8 cellular contexts compared by ENCODE assay signal in the genomic region with DNA sequence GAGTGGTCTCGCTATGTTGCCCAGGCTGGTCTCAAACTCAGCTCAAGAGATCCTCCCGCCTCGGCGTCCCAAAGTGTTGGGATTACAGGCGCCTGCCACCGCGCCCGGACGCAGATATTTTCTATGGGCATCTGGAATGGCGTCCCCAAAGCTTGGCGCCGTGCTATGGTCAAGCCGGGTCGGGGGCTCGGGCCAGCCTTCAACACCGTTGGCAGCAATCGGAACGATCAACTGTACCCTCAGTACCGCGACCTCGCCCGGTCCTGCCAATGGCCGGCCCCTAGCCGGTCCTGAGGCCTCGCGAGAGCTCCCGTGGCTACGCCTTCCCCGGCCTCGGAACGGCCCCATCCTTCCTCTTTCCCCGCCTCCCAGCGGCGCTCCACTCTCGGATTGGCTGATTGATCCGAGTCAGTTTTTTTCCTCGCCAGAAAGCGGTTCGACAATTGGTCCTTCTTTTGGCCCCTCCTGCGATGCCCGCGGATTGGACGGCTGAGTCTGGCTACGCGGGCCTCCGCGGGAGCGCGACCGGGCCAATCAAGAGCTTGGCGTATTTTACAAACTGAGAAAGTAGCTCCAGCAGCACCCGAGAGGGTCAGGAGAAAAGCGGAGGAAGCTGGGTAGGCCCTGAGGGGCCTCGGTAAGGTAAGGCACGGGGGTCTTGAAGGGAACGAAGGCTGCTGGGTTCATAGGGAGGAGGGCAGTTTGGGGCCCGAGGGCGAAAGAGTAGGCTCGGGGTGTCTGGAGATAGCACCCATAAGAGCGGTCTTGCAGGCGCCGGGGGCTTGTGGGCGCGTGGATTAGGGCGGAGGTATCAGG. TPM values are rescaled to one million over a fixed set of nuclear protein-coding genes. Genes with fewer than 3 reads are reported as not detected.
DNase-seq lines count a peak whose midpoint lies in the region; ATAC-seq and TF ChIP-seq lines count a peak whose summit lies in the region.

A gene with protein sequence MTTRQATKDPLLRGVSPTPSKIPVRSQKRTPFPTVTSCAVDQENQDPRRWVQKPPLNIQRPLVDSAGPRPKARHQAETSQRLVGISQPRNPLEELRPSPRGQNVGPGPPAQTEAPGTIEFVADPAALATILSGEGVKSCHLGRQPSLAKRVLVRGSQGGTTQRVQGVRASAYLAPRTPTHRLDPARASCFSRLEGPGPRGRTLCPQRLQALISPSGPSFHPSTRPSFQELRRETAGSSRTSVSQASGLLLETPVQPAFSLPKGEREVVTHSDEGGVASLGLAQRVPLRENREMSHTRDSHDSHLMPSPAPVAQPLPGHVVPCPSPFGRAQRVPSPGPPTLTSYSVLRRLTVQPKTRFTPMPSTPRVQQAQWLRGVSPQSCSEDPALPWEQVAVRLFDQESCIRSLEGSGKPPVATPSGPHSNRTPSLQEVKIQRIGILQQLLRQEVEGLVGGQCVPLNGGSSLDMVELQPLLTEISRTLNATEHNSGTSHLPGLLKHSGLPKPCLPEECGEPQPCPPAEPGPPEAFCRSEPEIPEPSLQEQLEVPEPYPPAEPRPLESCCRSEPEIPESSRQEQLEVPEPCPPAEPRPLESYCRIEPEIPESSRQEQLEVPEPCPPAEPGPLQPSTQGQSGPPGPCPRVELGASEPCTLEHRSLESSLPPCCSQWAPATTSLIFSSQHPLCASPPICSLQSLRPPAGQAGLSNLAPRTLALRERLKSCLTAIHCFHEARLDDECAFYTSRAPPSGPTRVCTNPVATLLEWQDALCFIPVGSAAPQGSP (plus strand): TSS at position 548 of the 816 bp plus-strand sequence. CDS start 354 bp downstream, outside the sequence.

- H3K4me3 ChIP-seq in CD4-positive, CD25-positive, alpha-beta regulatory T cell (ENCODE audit: low read depth, low read length) = peak within 1 kb of the TSS; percentile 81
- peak within 1 kb of the TSS; percentile 67 to 89 (median 70) for H3K4me3 ChIP-seq in liver (ENCODE audit: low read depth in 1 of 3, low read length in 3 of 3)

- peak within 1 kb of the TSS; percentile 69 for H3K27ac ChIP-seq in CD4-positive, CD25-positive, alpha-beta regulatory T cell (ENCODE audit: insufficient read depth, low read length, poor library complexity, severe bottlenecking)
- H3K27ac ChIP-seq in liver (ENCODE audit: low read depth in 1 of 2, low read length in 2 of 2) = no peak within 1 kb of the TSS

- H3K9me3 ChIP-seq in CD4-positive, CD25-positive, alpha-beta regulatory T cell (ENCODE audit: control insufficient read depth in 2 of 2, low read length in 2 of 2) = no peaks in the 10 kb centered on the region
- no peaks in the 10 kb centered on the region for H3K9me3 ChIP-seq in liver (ENCODE audit: control insufficient read depth in 4 of 4, low read length in 3 of 4)

- H3K9me3 Mint-ChIP-seq in CD4-positive, CD25-positive, alpha-beta regulatory T cell = peaks cover 0 to 3% (median 0%) of the 10 kb centered on the region in 7 donors

- TF ChIP-seq RAD21 in liver (IDR thresholded peaks at IDR 0.05) = no peak

- 2% methylated on average over 65 of the region's 65 CpGs for WGBS in liver

- no peak for TF ChIP-seq CTCF in liver (IDR thresholded peaks at IDR 0.05; ENCODE audit: low read depth, low read length, missing input control)

- H3K9ac ChIP-seq in liver (ENCODE audit: low read depth in 1 of 2, low read length in 2 of 2) = no peak within 1 kb of the TSS

- H3K36me3 ChIP-seq in CD4-positive, CD25-positive, alpha-beta regulatory T cell (ENCODE audit: control insufficient read depth, insufficient read depth, low read length) = no peaks in the 10 kb centered on the region
- no peaks in the 10 kb centered on the region for H3K36me3 ChIP-seq in liver (ENCODE audit: control insufficient read depth in 4 of 4, insufficient read depth in 3 of 4, low read depth in 1 of 4, low read length in 3 of 4)

- peak; percentile 97 to 98 for ATAC-seq in CD4-positive, CD25-positive, alpha-beta regulatory T cell (ENCODE audit: low read depth in 2 of 2)
- ATAC-seq in GM19438 (IDR thresholded peaks at IDR 0.05; ENCODE audit: low read depth, unreplicated experiment) (peak; percentile 98), HG03571 (IDR thresholded peaks at IDR 0.05; ENCODE audit: unreplicated experiment) (peak; percentile 98)

- H3K4me3 Mint-ChIP-seq in CD4-positive, CD25-positive, alpha-beta regulatory T cell = peak within 1 kb of the TSS; percentile 88 to 96 (median 93)

- H3K27me3 ChIP-seq in CD4-positive, CD25-positive, alpha-beta regulatory T cell (ENCODE audit: control insufficient read depth, insufficient read depth, low read length) = no peaks in the 10 kb centered on the region
- H3K27me3 ChIP-seq in liver (ENCODE audit: control insufficient read depth in 4 of 4, insufficient read depth in 4 of 4, low read length in 3 of 4) = no peaks in the 10 kb centered on the region

- peaks cover 4% of the 10 kb centered on the region for H3K27me3 Mint-ChIP-seq in CD4-positive, CD25-positive, alpha-beta regulatory T cell

- peaks cover 18% of the 10 kb centered on the region for H3K4me1 ChIP-seq in CD4-positive, CD25-positive, alpha-beta regulatory T cell (ENCODE audit: control insufficient read depth, insufficient read depth, low read length, poor library complexity, severe bottlenecking)
- H3K4me1 ChIP-seq in liver (ENCODE audit: control insufficient read depth in 4 of 4, insufficient read depth in 4 of 4, low read length in 3 of 4) = peaks cover 2 to 14% (median 10%) of the 10 kb centered on the region in 4 donors

- H3K4me1 Mint-ChIP-seq in CD4-positive, CD25-positive, alpha-beta regulatory T cell = peaks cover 0 to 22% (median 11%) of the 10 kb centered on the region in 4 donors

- H3K27ac Mint-ChIP-seq in CD4-positive, CD25-positive, alpha-beta regulatory T cell = peak within 1 kb of the TSS; percentile 71 to 95 (median 92)

- DNase-seq in CD4-positive, CD25-positive, alpha-beta regulatory T cell = peak; percentile 97 to 99 (median 98)
- DNase-seq in NCI-H774 (lab: John Stamatoyannopoulos, UW) (peak; percentile 100), dermis microvascular lymphatic vessel endothelial cell (ENCODE audit: low read depth in 2 of 2) (peak; percentile 96 to 98)
- peak; percentile 88 to 98 for DNase-seq in activated CD4-positive, alpha-beta T cell treated with anti-CD3 and anti-CD28 coated beads, Interleukin-2, amount 50 U/mL, for 24 hours (ENCODE audit: low read depth in 1 of 2, low spot score in 1 of 2)
- DNase-seq in stimulated activated CD4-positive, alpha-beta T cell treated with anti-CD3 and anti-CD28 coated beads, Interleukin-4, amount 100 ng/mL, for 1 hour = peak; percentile 93

- no peaks in the 10 kb centered on the region for H3K36me3 Mint-ChIP-seq in CD4-positive, CD25-positive, alpha-beta regulatory T cell

TF ChIP-seq in liver, 16 proteins besides CTCF, POLR2A, EP300 and RAD21:
- TF ChIP-seq GABPA (IDR thresholded peaks at IDR 0.05 in 1 of 2, conservative IDR thresholded peaks at IDR 0.05 in 1 of 2) (peak in 1 of 2 donors; percentile 66), YY1 (IDR thresholded peaks at IDR 0.05) (peak; percentile 93), HNF4A (conservative IDR thresholded peaks at IDR 0.05) (no peak), SP1 (IDR thresholded peaks at IDR 0.05) (peak; percentile 94)
- TF ChIP-seq, protein P1, sequence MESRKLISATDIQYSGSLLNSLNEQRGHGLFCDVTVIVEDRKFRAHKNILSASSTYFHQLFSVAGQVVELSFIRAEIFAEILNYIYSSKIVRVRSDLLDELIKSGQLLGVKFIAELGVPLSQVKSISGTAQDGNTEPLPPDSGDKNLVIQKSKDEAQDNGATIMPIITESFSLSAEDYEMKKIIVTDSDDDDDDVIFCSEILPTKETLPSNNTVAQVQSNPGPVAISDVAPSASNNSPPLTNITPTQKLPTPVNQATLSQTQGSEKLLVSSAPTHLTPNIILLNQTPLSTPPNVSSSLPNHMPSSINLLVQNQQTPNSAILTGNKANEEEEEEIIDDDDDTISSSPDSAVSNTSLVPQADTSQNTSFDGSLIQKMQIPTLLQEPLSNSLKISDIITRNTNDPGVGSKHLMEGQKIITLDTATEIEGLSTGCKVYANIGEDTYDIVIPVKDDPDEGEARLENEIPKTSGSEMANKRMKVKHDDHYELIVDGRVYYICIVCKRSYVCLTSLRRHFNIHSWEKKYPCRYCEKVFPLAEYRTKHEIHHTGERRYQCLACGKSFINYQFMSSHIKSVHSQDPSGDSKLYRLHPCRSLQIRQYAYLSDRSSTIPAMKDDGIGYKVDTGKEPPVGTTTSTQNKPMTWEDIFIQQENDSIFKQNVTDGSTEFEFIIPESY (IDR thresholded peaks at IDR 0.05) = peak; percentile 99
- TF ChIP-seq, protein P2, sequence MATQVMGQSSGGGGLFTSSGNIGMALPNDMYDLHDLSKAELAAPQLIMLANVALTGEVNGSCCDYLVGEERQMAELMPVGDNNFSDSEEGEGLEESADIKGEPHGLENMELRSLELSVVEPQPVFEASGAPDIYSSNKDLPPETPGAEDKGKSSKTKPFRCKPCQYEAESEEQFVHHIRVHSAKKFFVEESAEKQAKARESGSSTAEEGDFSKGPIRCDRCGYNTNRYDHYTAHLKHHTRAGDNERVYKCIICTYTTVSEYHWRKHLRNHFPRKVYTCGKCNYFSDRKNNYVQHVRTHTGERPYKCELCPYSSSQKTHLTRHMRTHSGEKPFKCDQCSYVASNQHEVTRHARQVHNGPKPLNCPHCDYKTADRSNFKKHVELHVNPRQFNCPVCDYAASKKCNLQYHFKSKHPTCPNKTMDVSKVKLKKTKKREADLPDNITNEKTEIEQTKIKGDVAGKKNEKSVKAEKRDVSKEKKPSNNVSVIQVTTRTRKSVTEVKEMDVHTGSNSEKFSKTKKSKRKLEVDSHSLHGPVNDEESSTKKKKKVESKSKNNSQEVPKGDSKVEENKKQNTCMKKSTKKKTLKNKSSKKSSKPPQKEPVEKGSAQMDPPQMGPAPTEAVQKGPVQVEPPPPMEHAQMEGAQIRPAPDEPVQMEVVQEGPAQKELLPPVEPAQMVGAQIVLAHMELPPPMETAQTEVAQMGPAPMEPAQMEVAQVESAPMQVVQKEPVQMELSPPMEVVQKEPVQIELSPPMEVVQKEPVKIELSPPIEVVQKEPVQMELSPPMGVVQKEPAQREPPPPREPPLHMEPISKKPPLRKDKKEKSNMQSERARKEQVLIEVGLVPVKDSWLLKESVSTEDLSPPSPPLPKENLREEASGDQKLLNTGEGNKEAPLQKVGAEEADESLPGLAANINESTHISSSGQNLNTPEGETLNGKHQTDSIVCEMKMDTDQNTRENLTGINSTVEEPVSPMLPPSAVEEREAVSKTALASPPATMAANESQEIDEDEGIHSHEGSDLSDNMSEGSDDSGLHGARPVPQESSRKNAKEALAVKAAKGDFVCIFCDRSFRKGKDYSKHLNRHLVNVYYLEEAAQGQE (IDR thresholded peaks at IDR 0.05) = no peak

RNA-seq across cellular contexts. Expression of the gene that starts here (rescaled TPM):
- 2.0 TPM for total RNA-seq in CD4-positive, CD25-positive, alpha-beta regulatory T cell
- polyA plus RNA-seq in CD4-positive, CD25-positive, alpha-beta regulatory T cell = 1 to 10 TPM; 2.8 to 8.8 (median 4.9) TPM
- 5.1 and 9.6 TPM in 2 replicates for total RNA-seq in dermis microvascular lymphatic vessel endothelial cell
- total RNA-seq in liver = 10 to 100 TPM in 1 of 2 donors, not detected in 1; 17.5 TPM
- polyA plus RNA-seq in liver = 1 to 10 TPM in 1 of 2 donors, under 1 TPM in 1; 0.97 to 2.0 TPM
